Comparison of ENCODE assay signal across 9 cellular contexts in genomic region chr19:10290439-10290875, GRCh38. TPM values are rescaled to one million over a fixed set of nuclear protein-coding genes. Genes with fewer than 3 reads are reported as not detected.
A peak's percentile ranks its signal among the peaks of the same experiment; 100 is the strongest.
DNase-seq lines count a peak whose midpoint lies in the region; ATAC-seq, FAIRE-seq and TF ChIP-seq lines count a peak whose summit lies in the region.
"Had no signal": no experiment of that assay in that cellular context is flagged by ENCODE, and none has a peak within 500 bp of the region (broad histone marks: within the 10 kb centered on the region; RNA-seq: fewer than 3 reads in every experiment).

No MANE protein-coding gene starts in this region.

- peak overlapping the region; percentile 69 for H3K4me3 ChIP-seq in PC-3 (ENCODE audit: low read length)
- H3K4me3 ChIP-seq in H1 (ENCODE audit: extremely low read depth in 1 of 4, insufficient read depth in 2 of 4, low read depth in 3 of 4, low read length in 4 of 4) = peak overlapping the region; percentile 38 to 67 (median 60); a peak in 7 of 8 replicates
- H3K4me3 ChIP-seq in skeletal muscle cell (ENCODE audit: low read depth, low read length) = peak overlapping the region; percentile 60

- no peak overlapping the region for H3K56ac ChIP-seq in H1 (replicated peaks; ENCODE audit: insufficient read length, low read depth, low read length)

- H3K36me3 ChIP-seq in PC-3 (ENCODE audit: low read depth, low read length) (no peaks in the 10 kb centered on the region), H1 (ENCODE audit: control insufficient read depth in 2 of 4, insufficient read depth in 4 of 4, low read length in 3 of 4) (no peaks in the 10 kb centered on the region)

- peak overlapping the region; percentile 72 for H2BK12ac ChIP-seq in H1 (ENCODE audit: low read depth, low read length)

- H3K23ac ChIP-seq in H1 (ENCODE audit: insufficient read length) = no peak overlapping the region

- H3F3A ChIP-seq in PC-3 (ENCODE audit: low read length, unreplicated experiment) = no peaks in the 10 kb centered on the region

- no peak overlapping the region for H2BK120ac ChIP-seq in H1 (replicated peaks; ENCODE audit: low read depth, low read length)

- no peak for TF ChIP-seq CTCF in PC-3 (conservative IDR thresholded peaks at IDR 0.05; ENCODE audit: low read depth, low read length)
- TF ChIP-seq CTCF in H1 (IDR thresholded peaks at IDR 0.05; ENCODE audit: control extremely low read depth in 1 of 3, insufficient read depth in 1 of 3, low read depth in 1 of 3, low read length in 3 of 3) = no peak

- ATAC-seq in PC-3 = peak; percentile 2; the same call in 1 of the 2 replicates
- no peak for ATAC-seq in GM18861 (IDR thresholded peaks at IDR 0.05; ENCODE audit: unreplicated experiment)
- no peak for ATAC-seq in HG03159 (IDR thresholded peaks at IDR 0.05; ENCODE audit: unreplicated experiment)

- H3K4me1 ChIP-seq in PC-3 (ENCODE audit: insufficient read depth, low read length) (peaks cover 29% of the 10 kb centered on the region), H1 (replicated peaks in 1 of 4; ENCODE audit: control insufficient read depth in 3 of 4, insufficient read depth in 4 of 4, low read length in 3 of 4) (peaks cover 0 to 43% (median 22%) of the 10 kb centered on the region in 4 experiments; a peak in 6 of 7 replicates)

- no peak overlapping the region; the same call in 1 of the 2 replicates for H2BK15ac ChIP-seq in H1 (ENCODE audit: low read length)

- no peak overlapping the region for H3K9ac ChIP-seq in PC-3 (ENCODE audit: low read length)
- H3K9ac ChIP-seq in H1 (replicated peaks in 1 of 4; ENCODE audit: extremely low read depth in 1 of 4, low read depth in 3 of 4, low read length in 3 of 4) = peak overlapping the region in 1 of 4 experiments; percentile 28; a peak in 1 of 7 replicates

- intact Hi-C loops in PC-3 (cut with micrococcal nuclease) = no loop called here

- FAIRE-seq in H1 (lab: Jason Lieb, UNC) = no peak

- no peaks in the 10 kb centered on the region for H3K79me1 ChIP-seq in H1 (ENCODE audit: low read depth, low read length)

- 0 out of 2 replicates have a peak overlapping the region, but pooled peaks have one; percentile 12 for H2BK5ac ChIP-seq in H1 (ENCODE audit: low read depth, low read length)

- no peak overlapping the region; the same call in 1 of the 2 replicates for H3K18ac ChIP-seq in H1 (ENCODE audit: extremely low read depth, low read length)

- no peak for TF ChIP-seq RAD21 in H1 (IDR thresholded peaks at IDR 0.05 in 1 of 2, conservative IDR thresholded peaks at IDR 0.05 in 1 of 2; ENCODE audit: low read depth in 2 of 2, low read length in 2 of 2)

- no TSS peak for BruUV-seq in PC-3 (replicated peaks; lab: Mats Ljungman, UMichigan)

- CTCF ChIA-PET in PC-3 (lab: Charles Lee) (interaction anchor here (1.3 to 2.1 kb wide), 2 partner anchors 20 to 98 kb away, joined by 5 to 12 read pairs; partner anchors contain the start of gene ICAM1), H1 (lab: Charles Lee; ENCODE audit: partially characterized antibody) (interaction anchor here (1.4 to 11.6 kb wide), 9 partner anchors 8 to 126 kb away, joined by 3 to 94 read pairs (median 6); partner anchors contain the start of genes ICAM1 and ZGLP1)

- H2AFZ ChIP-seq in PC-3 (ENCODE audit: low read length) (peak overlapping the region; percentile 80), H1 (ENCODE audit: low read length) (no peak overlapping the region)

- H2AK5ac ChIP-seq in H1 (ENCODE audit: low read depth, low read length) = no peak overlapping the region

- H3K79me2 ChIP-seq in PC-3 (ENCODE audit: low read length) = no peaks in the 10 kb centered on the region
- H3K79me2 ChIP-seq in H1 (ENCODE audit: control insufficient read depth in 1 of 2, insufficient read depth in 2 of 2, low read length in 2 of 2) = no peaks in the 10 kb centered on the region

- POLR2A ChIA-PET in PC-3 (lab: Charles Lee; ENCODE audit: unreplicated experiment) = no interaction called here
- POLR2A ChIA-PET in H1 (lab: Charles Lee; ENCODE audit: partially characterized antibody) = interaction anchor here (0.6 to 3.4 kb wide), 7 partner anchors 8 to 52 kb away, joined by 3 to 15 read pairs (median 4); partner anchors contain the start of genes FDX2, ICAM1 and MRPL4

- no peak overlapping the region for H4K5ac ChIP-seq in H1 (ENCODE audit: insufficient read length, low read depth, low read length)

- H3K14ac ChIP-seq in H1 (ENCODE audit: insufficient read length) = no peak overlapping the region

- H3K4ac ChIP-seq in H1 (replicated peaks; ENCODE audit: insufficient read length, low read depth, low read length) = no peak overlapping the region

- TF ChIP-seq POLR2A in H1 (IDR thresholded peaks at IDR 0.05; ENCODE audit: control extremely low read depth in 1 of 2, low read depth in 2 of 2, low read length in 2 of 2) = no peak

- no peaks in the 10 kb centered on the region for H3K9me2 ChIP-seq in PC-3 (replicated peaks; ENCODE audit: low read length)

- H2BK20ac ChIP-seq in H1 (ENCODE audit: low read length) = no peak overlapping the region

- H4K8ac ChIP-seq in H1 (ENCODE audit: extremely low read depth, insufficient read depth, low read length) = no peak overlapping the region

- H3K9me3 ChIP-seq in PC-3 (ENCODE audit: low read length) (no peaks in the 10 kb centered on the region), H1 (ENCODE audit: insufficient read depth in 2 of 2, low read depth in 1 of 2, low read length in 1 of 2) (no peaks in the 10 kb centered on the region)

- no peak overlapping the region for H4K91ac ChIP-seq in H1 (replicated peaks; ENCODE audit: insufficient read length, low read length)

- DNase-seq in NCI-H146 (lab: John Stamatoyannopoulos, UW) (peak; percentile 28), NCI-H146 treated with DMSO at 0.1 percent for 48 hours (lab: John Stamatoyannopoulos, UW; ENCODE audit: unreplicated experiment) (no peak), PC-3 (peak; percentile 34), H1 (ENCODE audit: low read depth in 1 of 2, low spot score in 2 of 2) (peak in 1 of 2 experiments; percentile 81), skeletal muscle cell (ENCODE audit: low read depth) (no peak), GF-D8 (lab: John Stamatoyannopoulos, UW) (no peak)
- DNase-seq: AML-193 had no signal

- no peak for TF ChIP-seq EP300 in H1 (IDR thresholded peaks at IDR 0.05; ENCODE audit: borderline replicate concordance in 1 of 2, low read depth in 2 of 2, low read length in 2 of 2)

- H3K27me3 ChIP-seq in PC-3 (ENCODE audit: low read length) (peaks cover 19% of the 10 kb centered on the region; the same call in 1 of the 2 replicates), H1 (replicated peaks in 1 of 4; ENCODE audit: control insufficient read depth in 3 of 4, extremely low read depth in 1 of 4, insufficient read depth in 3 of 4, low read length in 3 of 4) (peaks cover 56 to 86% (median 75%) of the 10 kb centered on the region in 4 experiments)

- no peak overlapping the region for H3K27ac ChIP-seq in PC-3 (ENCODE audit: low read length)
- H3K27ac ChIP-seq in H1 (ENCODE audit: low read depth, low read length) = no peak overlapping the region

- H3K23me2 ChIP-seq in H1 (ENCODE audit: low read depth, low read length) = peaks cover 31% of the 10 kb centered on the region; the same call in 1 of the 2 replicates

- H4K20me1 ChIP-seq in PC-3 (ENCODE audit: low read length) (no peaks in the 10 kb centered on the region), H1 (replicated peaks in 1 of 2; ENCODE audit: control insufficient read depth in 1 of 2, insufficient read depth in 2 of 2, low read length in 2 of 2) (peaks cover 0 to 26% of the 10 kb centered on the region in 2 experiments)

- H3K4me2 ChIP-seq in PC-3 (ENCODE audit: low read length) (peak overlapping the region; percentile 95), H1 (ENCODE audit: insufficient read depth in 1 of 2, low read depth in 2 of 2, low read length in 2 of 2) (peak overlapping the region; percentile 81 to 100)

- WGBS in H1 (ENCODE audit: extremely low coverage in 1 of 2, insufficient coverage in 1 of 2, insufficient read length in 1 of 2, insufficient replicate concordance in 2 of 2, low coverage in 1 of 2, low lambda C conversion rate in 2 of 2, missing lambda C conversion rate in 1 of 2), 2 experiments = 2% methylated on average over 26 of the region's 26 CpGs; no CpG with 5 or more reads in 1 of the 2 experiments

RNA-seq across cellular contexts. Expression of gene ICAM5, which starts 0.7 kb away (rescaled TPM):
- total RNA-seq in PC-3 (2014; rRNA removed) = 1.8 and 2.0 TPM in 2 replicates
- 1.9 and 4.8 TPM in 2 replicates for total RNA-seq in H1 (2021; fragmentation: NEBNext Ultra II Directional; extraction: Animal tissue kit (Norgen Biotek cat#: 25700))
- 3.9 and 9.0 TPM in 2 replicates for polyA plus RNA-seq in H1 (2011; rRNA removed)
- 5.9 TPM for polyA plus RNA-seq in H1 (2011; cell fraction: cytosol; rRNA removed)
- 58.0 TPM for polyA plus RNA-seq in H1 (2011; cell fraction: nucleus; rRNA removed)
- polyA plus RNA-seq in H1 (2012, experiment 1 of 2) = 1.2 to 5.4 TPM (median 4.4 TPM) in 4 replicates
- polyA plus RNA-seq in H1 (2012, experiment 2 of 2) = 1.0 TPM
- 2.9 TPM for polyA plus RNA-seq in H1 (2013, experiment 1 of 2)
- polyA plus RNA-seq in H1 (2013, experiment 2 of 2) = 1.9 TPM
- polyA minus RNA-seq in H1 (2011; rRNA and poly(A)+ RNA removed) = 0.32 and 0.79 TPM in 2 replicates
- polyA minus RNA-seq in H1 (2011; cell fraction: cytosol; rRNA and poly(A)+ RNA removed) = 1.4 TPM
- 7.0 TPM for polyA minus RNA-seq in H1 (2011; cell fraction: nucleus; rRNA and poly(A)+ RNA removed)

RNA-seq across cellular contexts. Expression of gene ICAM4, which starts 3.7 kb away (rescaled TPM):
- not detected in 2 replicates for total RNA-seq in PC-3 (2014; rRNA removed)
- total RNA-seq in H1 (2021; fragmentation: NEBNext Ultra II Directional; extraction: Animal tissue kit (Norgen Biotek cat#: 25700)) = 1.3 and 1.5 TPM in 2 replicates
- 4.1 and 6.3 TPM in 2 replicates for polyA plus RNA-seq in H1 (2011; rRNA removed)
- 4.3 TPM for polyA plus RNA-seq in H1 (2011; cell fraction: cytosol; rRNA removed)
- 2.4 TPM for polyA plus RNA-seq in H1 (2011; cell fraction: nucleus; rRNA removed)
- polyA plus RNA-seq in H1 (2012, experiment 1 of 2) = 0.83 to 2.2 TPM (median 2.0 TPM) in 4 replicates
- polyA plus RNA-seq in H1 (2012, experiment 2 of 2) = 2.3 TPM
- polyA plus RNA-seq in H1 (2013, experiment 1 of 2) = 2.6 TPM
- polyA plus RNA-seq in H1 (2013, experiment 2 of 2) = 3.6 TPM
- polyA minus RNA-seq in H1 (2011; rRNA and poly(A)+ RNA removed) = 0.54 and 0.56 TPM in 2 replicates
- polyA minus RNA-seq in H1 (2011; cell fraction: cytosol; rRNA and poly(A)+ RNA removed) = 2.9 TPM
- polyA minus RNA-seq in H1 (2011; cell fraction: nucleus; rRNA and poly(A)+ RNA removed) = 1.4 TPM

RNA-seq across cellular contexts. Expression of gene ZGLP1, which starts 19.2 kb away (rescaled TPM):
- total RNA-seq in PC-3 (2014; rRNA removed) = 1.4 and 1.8 TPM in 2 replicates
- 4.6 and 5.1 TPM in 2 replicates for total RNA-seq in H1 (2021; fragmentation: NEBNext Ultra II Directional; extraction: Animal tissue kit (Norgen Biotek cat#: 25700))
- polyA plus RNA-seq in H1 (2011; rRNA removed) = 4.2 and 8.2 TPM in 2 replicates
- 7.6 TPM for polyA plus RNA-seq in H1 (2011; cell fraction: cytosol; rRNA removed)
- polyA plus RNA-seq in H1 (2011; cell fraction: nucleus; rRNA removed) = 24.9 TPM
- polyA plus RNA-seq in H1 (2012, experiment 1 of 2) = 3.5 to 9.1 TPM (median 7.4 TPM) in 4 replicates
- polyA plus RNA-seq in H1 (2012, experiment 2 of 2) = 4.4 TPM
- polyA plus RNA-seq in H1 (2013, experiment 1 of 2) = 5.0 TPM
- 4.1 TPM for polyA plus RNA-seq in H1 (2013, experiment 2 of 2)
- polyA minus RNA-seq in H1 (2011; rRNA and poly(A)+ RNA removed) = 0.34 and 0.82 TPM in 2 replicates
- 1.0 TPM for polyA minus RNA-seq in H1 (2011; cell fraction: cytosol; rRNA and poly(A)+ RNA removed)
- 2.2 TPM for polyA minus RNA-seq in H1 (2011; cell fraction: nucleus; rRNA and poly(A)+ RNA removed)

RNA-seq across cellular contexts. Expression of gene ICAM1, which starts 19.5 kb away (rescaled TPM):
- 9.4 and 15.3 TPM in 2 replicates for total RNA-seq in PC-3 (2014; rRNA removed)
- total RNA-seq in H1 (2021; fragmentation: NEBNext Ultra II Directional; extraction: Animal tissue kit (Norgen Biotek cat#: 25700)) = 3.8 and 4.0 TPM in 2 replicates
- 5.2 and 9.4 TPM in 2 replicates for polyA plus RNA-seq in H1 (2011; rRNA removed)
- polyA plus RNA-seq in H1 (2011; cell fraction: cytosol; rRNA removed) = 4.1 TPM
- polyA plus RNA-seq in H1 (2011; cell fraction: nucleus; rRNA removed) = 5.3 TPM
- polyA plus RNA-seq in H1 (2012, experiment 1 of 2) = 4.7 to 8.7 TPM (median 6.5 TPM) in 4 replicates
- 4.1 TPM for polyA plus RNA-seq in H1 (2012, experiment 2 of 2)
- 12.4 TPM for polyA plus RNA-seq in H1 (2013, experiment 1 of 2)
- polyA plus RNA-seq in H1 (2013, experiment 2 of 2) = 10.8 TPM
- 5.7 and 9.7 TPM in 2 replicates for polyA minus RNA-seq in H1 (2011; rRNA and poly(A)+ RNA removed)
- polyA minus RNA-seq in H1 (2011; cell fraction: cytosol; rRNA and poly(A)+ RNA removed) = 8.4 TPM
- polyA minus RNA-seq in H1 (2011; cell fraction: nucleus; rRNA and poly(A)+ RNA removed) = 3.0 TPM

RNA-seq across cellular contexts. Expression of gene FDX2, which starts 25.4 kb away (rescaled TPM):
- total RNA-seq in PC-3 (2014; rRNA removed) = 79.5 and 98.4 TPM in 2 replicates
- 27.0 and 27.8 TPM in 2 replicates for total RNA-seq in H1 (2021; fragmentation: NEBNext Ultra II Directional; extraction: Animal tissue kit (Norgen Biotek cat#: 25700))
- 64.4 and 80.2 TPM in 2 replicates for polyA plus RNA-seq in H1 (2011; rRNA removed)
- polyA plus RNA-seq in H1 (2011; cell fraction: cytosol; rRNA removed) = 56.5 TPM
- 58.5 TPM for polyA plus RNA-seq in H1 (2011; cell fraction: nucleus; rRNA removed)
- 29.0 to 43.7 TPM (median 43.2 TPM) in 4 replicates for polyA plus RNA-seq in H1 (2012, experiment 1 of 2)
- polyA plus RNA-seq in H1 (2012, experiment 2 of 2) = 39.3 TPM
- polyA plus RNA-seq in H1 (2013, experiment 1 of 2) = 18.6 TPM
- polyA plus RNA-seq in H1 (2013, experiment 2 of 2) = 19.3 TPM
- 15.6 and 20.0 TPM in 2 replicates for polyA minus RNA-seq in H1 (2011; rRNA and poly(A)+ RNA removed)
- 14.0 TPM for polyA minus RNA-seq in H1 (2011; cell fraction: cytosol; rRNA and poly(A)+ RNA removed)
- 18.5 TPM for polyA minus RNA-seq in H1 (2011; cell fraction: nucleus; rRNA and poly(A)+ RNA removed)

Comparison
In these comparisons a context has a peak if more than half of its experiments do, and no peak if none do; other contexts are left out.
1. DNase-seq: peak in NCI-H146 (single experiment) and PC-3 (single experiment); none in NCI-H146 treated with DMSO at 0.1 percent for 48 hours (single experiment), skeletal muscle cell (single experiment) and GF-D8 (single experiment).
2. Peak in every context shown above with its lines, with median percentiles within 50 percentile points of each other: H3K4me3 ChIP-seq.